Comparison of ENCODE assay signal across 10 cellular contexts in the genomic region with DNA sequence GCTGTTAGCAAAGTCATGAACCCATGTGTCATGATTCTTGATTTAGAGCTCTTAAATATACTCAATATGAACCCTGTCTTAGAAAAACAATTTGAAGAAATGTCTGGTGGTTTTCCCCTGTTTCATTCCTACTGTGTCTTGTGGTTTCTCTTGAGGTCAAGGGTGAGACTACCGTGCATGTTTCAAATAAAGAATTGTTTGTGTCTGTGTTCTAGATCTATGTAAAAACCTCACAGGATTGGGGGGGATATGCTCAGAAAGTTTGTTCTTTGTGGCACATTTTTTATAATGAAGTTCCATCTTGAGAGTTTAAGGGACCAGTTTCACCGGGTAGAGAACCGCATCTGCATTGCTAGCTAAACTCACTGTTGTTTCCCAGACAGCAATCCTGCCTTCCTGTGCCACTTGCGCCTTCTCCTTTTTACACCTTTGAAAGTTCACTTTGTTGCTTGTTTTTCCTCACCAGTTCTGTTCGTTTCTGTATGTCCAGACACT. TPM values are rescaled to one million over a fixed set of nuclear protein-coding genes. Genes with fewer than 3 reads are reported as not detected.
DNase-seq lines count a peak whose midpoint lies in the region; ATAC-seq and TF ChIP-seq lines count a peak whose summit lies in the region.
"Had no signal": no experiment of that assay in that cellular context is flagged by ENCODE, and none has a peak within 500 bp of the region (broad histone marks: within the 10 kb centered on the region; RNA-seq: fewer than 3 reads in every experiment).

No MANE protein-coding gene starts in this region.

- H3K9me3 ChIP-seq in PC-9 (ENCODE audit: insufficient read depth, low read depth), result no peaks in the 10 kb centered on the region

- no peak overlapping the region for H3K4me3 ChIP-seq in PC-9

- no peaks in the 10 kb centered on the region for H3K9me2 ChIP-seq in PC-9 (ENCODE audit: insufficient read depth)

- peak; percentile 85 for DNase-seq in activated CD4-positive, alpha-beta T cell treated with anti-CD3 and anti-CD28 coated beads, Interleukin-2, amount 10 ng/mL, durations not matched to agents 24 days and 14 days
- no peak for DNase-seq in activated CD4-positive, alpha-beta T cell treated with anti-CD3 and anti-CD28 coated beads for 48 hours
- peak in 1 of 2 experiments; percentile 85 for DNase-seq in PC-9
- DNase-seq in effector memory CD8-positive, alpha-beta T cell, result peak; percentile 29 to 43 (median 35)
- no peak for DNase-seq in stimulated activated naive B cell treated with anti-CD40 and anti-IgM and Interleukin-4, amounts not matched to agents 10 μg/mL and 1 μg/mL and 100 μg/mL, for 72 hours
- no peak for DNase-seq in NCI-H1436 (lab: John Stamatoyannopoulos, UW)
- no peak for DNase-seq in stimulated activated CD4-positive, alpha-beta T cell treated with anti-CD3 and anti-CD28 coated beads, Interleukin-4, amount 100 ng/mL, for 1 hour

- peak overlapping the region; percentile 85 for H3K4me3 Mint-ChIP-seq in activated CD4-positive, alpha-beta T cell treated with anti-CD3 and anti-CD28 coated beads, Interleukin-2, amount 10 ng/mL, durations not matched to agents 24 days and 14 days
- peak overlapping the region; percentile 76 to 78 for H3K4me3 Mint-ChIP-seq in effector memory CD8-positive, alpha-beta T cell
- peak overlapping the region; percentile 52 to 56 for H3K4me3 Mint-ChIP-seq in stimulated activated naive B cell treated with anti-CD40 and anti-IgM and Interleukin-4, amounts not matched to agents 10 μg/mL and 1 μg/mL and 100 μg/mL, for 72 hours
- H3K4me3 Mint-ChIP-seq: brain had no signal

- H3K4me1 Mint-ChIP-seq in activated CD4-positive, alpha-beta T cell treated with anti-CD3 and anti-CD28 coated beads, Interleukin-2, amount 10 ng/mL, durations not matched to agents 24 days and 14 days, result peaks cover 64% of the 10 kb centered on the region
- H3K4me1 Mint-ChIP-seq in effector memory CD8-positive, alpha-beta T cell (ENCODE audit: low read depth in 2 of 2), result peaks cover 53 to 74% of the 10 kb centered on the region in 2 donors
- H3K4me1 Mint-ChIP-seq in stimulated activated naive B cell treated with anti-CD40 and anti-IgM and Interleukin-4, amounts not matched to agents 10 μg/mL and 1 μg/mL and 100 μg/mL, for 72 hours, result peaks cover 40 to 56% of the 10 kb centered on the region in 2 donors

- H3F3A ChIP-seq in PC-9 (ENCODE audit: insufficient read depth, low read depth), result peaks cover 45% of the 10 kb centered on the region

- H2AFZ ChIP-seq in PC-9, result no peak overlapping the region

- H3K27me3 ChIP-seq in PC-9 (ENCODE audit: insufficient read depth, low read depth), result no peaks in the 10 kb centered on the region

- H3K27ac Mint-ChIP-seq in activated CD4-positive, alpha-beta T cell treated with anti-CD3 and anti-CD28 coated beads, Interleukin-2, amount 10 ng/mL, durations not matched to agents 24 days and 14 days, result peak overlapping the region; percentile 96
- peak overlapping the region; percentile 91 to 94 for H3K27ac Mint-ChIP-seq in effector memory CD8-positive, alpha-beta T cell
- H3K27ac Mint-ChIP-seq in stimulated activated naive B cell treated with anti-CD40 and anti-IgM and Interleukin-4, amounts not matched to agents 10 μg/mL and 1 μg/mL and 100 μg/mL, for 72 hours, result peak overlapping the region; percentile 70

- no peaks in the 10 kb centered on the region for H3K9me3 Mint-ChIP-seq in activated CD4-positive, alpha-beta T cell treated with anti-CD3 and anti-CD28 coated beads, Interleukin-2, amount 10 ng/mL, durations not matched to agents 24 days and 14 days
- H3K9me3 Mint-ChIP-seq in effector memory CD8-positive, alpha-beta T cell, result no peaks in the 10 kb centered on the region
- H3K9me3 Mint-ChIP-seq in stimulated activated naive B cell treated with anti-CD40 and anti-IgM and Interleukin-4, amounts not matched to agents 10 μg/mL and 1 μg/mL and 100 μg/mL, for 72 hours, result no peaks in the 10 kb centered on the region
- H3K9me3 Mint-ChIP-seq: brain had no signal

- no peaks in the 10 kb centered on the region for H4K20me1 ChIP-seq in PC-9 (ENCODE audit: insufficient read depth)

- no peak for TF ChIP-seq CTCF in PC-9 (conservative IDR thresholded peaks at IDR 0.05)

- peak; percentile 86 for ATAC-seq in HG02870 (IDR thresholded peaks at IDR 0.05; ENCODE audit: unreplicated experiment)
- peak; percentile 63 for ATAC-seq in effector memory CD8-positive, alpha-beta T cell (replicated peaks)
- ATAC-seq in stimulated activated naive B cell treated with anti-CD40 and anti-IgM and Interleukin-4, amounts not matched to agents 10 μg/mL and 1 μg/mL and 100 μg/mL, for 72 hours (replicated peaks), result peak; percentile 84 to 88

- H3K79me2 ChIP-seq in PC-9 (ENCODE audit: low read depth), result no peaks in the 10 kb centered on the region

- intact Hi-C loops in activated CD4-positive, alpha-beta T cell treated with anti-CD3 and anti-CD28 coated beads, Interleukin-2, amount 10 ng/mL, durations not matched to agents 24 days and 14 days (cut with micrococcal nuclease), result loop anchor here (1.0 to 10.0 kb wide), 4 partner anchors 11 to 944 kb away; partner anchors contain the start of genes CACYBP and RC3H1
- intact Hi-C loops in PC-9 (cut with micrococcal nuclease; ENCODE audit: unreplicated experiment), result no loop called here

- BruUV-seq in PC-9 (replicated peaks; lab: Mats Ljungman, UMichigan), result no TSS peak

- no peaks in the 10 kb centered on the region for H3K27me3 Mint-ChIP-seq in activated CD4-positive, alpha-beta T cell treated with anti-CD3 and anti-CD28 coated beads, Interleukin-2, amount 10 ng/mL, durations not matched to agents 24 days and 14 days
- H3K27me3 Mint-ChIP-seq in effector memory CD8-positive, alpha-beta T cell, result no peaks in the 10 kb centered on the region
- no peaks in the 10 kb centered on the region for H3K27me3 Mint-ChIP-seq in stimulated activated naive B cell treated with anti-CD40 and anti-IgM and Interleukin-4, amounts not matched to agents 10 μg/mL and 1 μg/mL and 100 μg/mL, for 72 hours
- H3K27me3 Mint-ChIP-seq: brain had no signal

- CTCF ChIA-PET in PC-9 (lab: Charles Lee), result no interaction called here

- H3K36me3 Mint-ChIP-seq in activated CD4-positive, alpha-beta T cell treated with anti-CD3 and anti-CD28 coated beads, Interleukin-2, amount 10 ng/mL, durations not matched to agents 24 days and 14 days (ENCODE audit: low read depth), result peaks cover 16% of the 10 kb centered on the region
- peaks cover 45% of the 10 kb centered on the region for H3K36me3 Mint-ChIP-seq in effector memory CD8-positive, alpha-beta T cell (ENCODE audit: insufficient read depth)
- H3K36me3 Mint-ChIP-seq in stimulated activated naive B cell treated with anti-CD40 and anti-IgM and Interleukin-4, amounts not matched to agents 10 μg/mL and 1 μg/mL and 100 μg/mL, for 72 hours, result peaks cover 7 to 17% of the 10 kb centered on the region in 2 donors

- H3K4me1 ChIP-seq in PC-9 (replicated peaks; ENCODE audit: insufficient read depth), result peaks cover 74% of the 10 kb centered on the region

- POLR2A ChIA-PET in PC-9 (lab: Charles Lee; ENCODE audit: unreplicated experiment), result interaction anchor here (0.6 to 0.7 kb wide), 5 partner anchors 86 to 937 kb away, joined by 3 to 5 read pairs (median 3); no protein-coding TSS in a partner anchor

- no peaks in the 10 kb centered on the region for H3K36me3 ChIP-seq in PC-9 (ENCODE audit: low read depth)

- peak overlapping the region; percentile 58 for H3K27ac ChIP-seq in PC-9
- H3K27ac ChIP-seq: C4-2B had no signal

- peak overlapping the region; percentile 24 for H3K4me2 ChIP-seq in PC-9

RNA-seq across cellular contexts. Expression of gene CACYBP, which starts 30.9 kb away (rescaled TPM):
- 385 and 389 TPM in 2 replicates for total RNA-seq in activated CD4-positive, alpha-beta T cell treated with anti-CD3 and anti-CD28 coated beads, Interleukin-2, amount 10 ng/mL, durations not matched to agents 24 days and 14 days
- total RNA-seq in PC-9 (2021), result 154 and 156 TPM in 2 replicates

RNA-seq across cellular contexts. Expression of gene MRPS14, which starts 54.4 kb away (rescaled TPM):
- 28.9 and 33.5 TPM in 2 replicates for total RNA-seq in activated CD4-positive, alpha-beta T cell treated with anti-CD3 and anti-CD28 coated beads, Interleukin-2, amount 10 ng/mL, durations not matched to agents 24 days and 14 days
- total RNA-seq in PC-9 (2021), result 24.1 and 28.8 TPM in 2 replicates

Comparison
In these comparisons a context has a peak if more than half of its experiments do, and no peak if none do; other contexts are left out.
1. DNase-seq: peak in activated CD4-positive, alpha-beta T cell treated with anti-CD3 and anti-CD28 coated beads, Interleukin-2, amount 10 ng/mL, durations not matched to agents 24 days and 14 days (single experiment) and effector memory CD8-positive, alpha-beta T cell (3 of 3); none in activated CD4-positive, alpha-beta T cell treated with anti-CD3 and anti-CD28 coated beads for 48 hours (single experiment), stimulated activated naive B cell treated with anti-CD40 and anti-IgM and Interleukin-4, amounts not matched to agents 10 μg/mL and 1 μg/mL and 100 μg/mL, for 72 hours (single experiment), NCI-H1436 (single experiment) and stimulated activated CD4-positive, alpha-beta T cell treated with anti-CD3 and anti-CD28 coated beads, Interleukin-4, amount 100 ng/mL, for 1 hour (single experiment).
2. Peak in every context shown above with its lines, with median percentiles within 50 percentile points of each other: H3K27ac Mint-ChIP-seq, H3K4me3 Mint-ChIP-seq and ATAC-seq.